8 cellular contexts compared by ENCODE assay signal in genomic region chr6:110178626-110179405, GRCh38. TPM values are rescaled to one million over a fixed set of nuclear protein-coding genes. Genes with fewer than 3 reads are reported as not detected.
DNase-seq lines count a peak whose midpoint lies in the region; ATAC-seq lines count a peak whose summit lies in the region.

No MANE protein-coding gene starts in this region.

- peak; percentile 26 for ATAC-seq in HG03097 (IDR thresholded peaks at IDR 0.05; ENCODE audit: low FRiP score, unreplicated experiment)

- DNase-seq in NCI-H226 (peak; percentile 62), cerebellum (ENCODE audit: low spot score) (peak; percentile 68), kidney glomerular epithelial cell (lab: John Stamatoyannopoulos, UW) (peak; percentile 71), GOT3 (lab: John Stamatoyannopoulos, UW) (no peak)
- DNase-seq in activated CD4-positive, alpha-beta T cell treated with anti-CD3 and anti-CD28 coated beads for 1 hour = peak; percentile 37
- DNase-seq in stimulated activated CD4-positive, alpha-beta T cell treated with anti-CD3 and anti-CD28 coated beads, Interleukin-15, amount 100 ng/mL, for 24 hours = peak; percentile 60

- H3K4me3 ChIP-seq in GM08714 (ENCODE audit: low read length) = peak overlapping the region; percentile 82

RNA-seq across cellular contexts. Expression of gene WASF1, which starts 0.7 kb away (rescaled TPM):
- total RNA-seq in cerebellum = 48.3 TPM

RNA-seq across cellular contexts. Expression of gene CDC40, which starts 1.4 kb away (rescaled TPM):
- total RNA-seq in cerebellum = 18.2 TPM
